1 cellular context compared by ENCODE assay signal in the genomic region with DNA sequence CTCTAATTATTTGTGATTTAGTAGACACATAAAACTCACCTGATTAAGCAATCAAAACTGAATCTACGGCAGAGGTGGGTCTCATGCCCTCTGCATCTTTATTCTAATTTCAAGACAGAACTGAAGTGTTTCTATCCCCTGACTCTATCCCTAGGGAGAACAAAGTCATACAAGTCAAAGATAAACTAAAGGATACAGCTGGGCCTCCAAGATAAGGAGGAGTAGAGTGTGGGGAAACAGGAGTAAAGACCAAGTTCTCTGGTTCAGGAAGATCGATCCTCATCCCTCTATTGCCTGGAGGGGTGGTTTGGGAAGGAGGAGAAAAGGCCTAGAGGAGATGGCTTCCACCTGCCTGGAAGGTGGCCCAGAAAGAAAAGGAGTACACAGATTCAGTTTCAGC.
A peak's percentile ranks its signal among the peaks of the same experiment; 100 is the strongest.
TF ChIP-seq lines count a peak whose summit lies in the region.

No MANE protein-coding gene starts in this region.

TF ChIP-seq in K562, 482 proteins besides CTCF, POLR2A, EP300 and RAD21:
- 0 out of 2 replicates have a peak, but pooled peaks have one; percentile 6 for TF ChIP-seq CBFA2T2 (conservative IDR thresholded peaks at IDR 0.05)
- TF ChIP-seq TAL1 (IDR thresholded peaks at IDR 0.05): peak; percentile 63
- TF ChIP-seq TCF3 (CRISPR knock-in tag; IDR thresholded peaks at IDR 0.05): peak; percentile 56
- no peak for TF ChIP-seq BCOR (IDR thresholded peaks at IDR 0.05)
- TF ChIP-seq ARID1B (IDR thresholded peaks at IDR 0.05): peak; percentile 69
- no peak for TF ChIP-seq PHF20 (IDR thresholded peaks at IDR 0.05; ENCODE audit: partially characterized antibody)
- TF ChIP-seq KHSRP (IDR thresholded peaks at IDR 0.05): no peak
- TF ChIP-seq CBFA2T3 (IDR thresholded peaks at IDR 0.05): peak; percentile 49
- 0 out of 2 replicates have a peak, but pooled peaks have one; percentile 22 for TF ChIP-seq SMARCA4 (IDR thresholded peaks at IDR 0.05)
